10 cellular contexts compared by ENCODE assay signal in the genomic region with DNA sequence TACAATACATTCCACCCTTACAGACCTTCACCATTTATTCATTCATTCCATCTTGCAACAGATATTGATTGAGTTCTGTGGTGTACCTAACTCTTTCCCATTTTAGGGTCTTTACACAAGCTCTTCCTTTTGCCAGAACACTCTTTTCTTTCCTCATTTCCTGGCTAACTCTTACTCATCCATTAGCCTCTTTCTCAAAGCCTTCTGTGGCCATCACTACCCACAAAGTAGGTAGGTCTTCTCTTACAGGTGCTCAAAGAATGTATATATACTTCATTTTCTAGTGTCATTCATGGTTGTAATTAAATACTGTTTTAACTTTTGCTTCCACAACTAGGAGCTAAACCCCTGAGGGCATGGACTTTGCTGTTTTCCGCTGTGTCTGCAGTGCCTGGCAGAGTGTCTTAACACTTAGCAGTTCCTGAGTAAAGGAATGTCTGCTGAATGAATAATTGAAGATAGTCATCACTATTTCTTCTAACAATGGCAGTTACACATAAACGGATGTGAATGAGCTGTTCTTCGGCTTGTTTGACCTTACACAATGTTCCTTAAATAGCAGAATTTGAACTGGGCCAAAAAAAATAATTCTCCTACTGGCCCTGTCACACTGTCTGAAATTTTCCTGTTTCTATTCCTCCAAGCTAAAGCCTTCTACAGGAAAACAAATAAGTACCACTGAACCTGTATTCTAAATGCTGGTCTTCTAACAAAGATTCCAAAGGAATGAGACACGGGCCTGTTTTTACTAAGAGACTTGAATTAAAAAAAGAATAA. TPM values are rescaled to one million over a fixed set of nuclear protein-coding genes. Genes with fewer than 3 reads are reported as not detected.
DNase-seq lines count a peak whose midpoint lies in the region; ATAC-seq and TF ChIP-seq lines count a peak whose summit lies in the region.
"Had no signal": no experiment of that assay in that cellular context is flagged by ENCODE, and none has a peak within 500 bp of the region (broad histone marks: within the 10 kb centered on the region; RNA-seq: fewer than 3 reads in every experiment).

No MANE protein-coding gene starts in this region.

- H3K4me1 ChIP-seq in ascending aorta (peaks cover 4 to 58% of the 10 kb centered on the region in 2 donors), heart right ventricle (peaks cover 0 to 60% (median 40%) of the 10 kb centered on the region in 9 donors), skeletal muscle tissue (ENCODE audit: control insufficient read depth in 3 of 3, insufficient read depth in 3 of 3, low read length in 3 of 3) (peaks cover 8 to 9% (median 8%) of the 10 kb centered on the region in 3 donors)

- H3K27ac Mint-ChIP-seq in activated T-cell treated with anti-CD3 and anti-CD28 coated beads, Interleukin-2, amount 50 U/mL, for 24 hours = no peak overlapping the region
- H3K27ac Mint-ChIP-seq: activated naive CD8-positive, alpha-beta T cell treated with anti-CD3 and anti-CD28 coated beads for 36 hours had no signal

- peak; percentile 26 for DNase-seq in HFF-Myc (ENCODE audit: extremely low read depth, low read depth)
- peak in 1 of 2 donors; percentile 75 for DNase-seq in ascending aorta (ENCODE audit: low spot score in 2 of 2)
- DNase-seq in heart right ventricle = peak in 1 of 2 donors; percentile 29
- no peak for DNase-seq in NCI-H748 (lab: John Stamatoyannopoulos, UW; ENCODE audit: unreplicated experiment)
- DNase-seq in activated T-cell treated with anti-CD3 and anti-CD28 coated beads, Interleukin-2, amount 50 U/mL, for 24 hours = no peak
- DNase-seq: activated naive CD8-positive, alpha-beta T cell treated with anti-CD3 and anti-CD28 coated beads for 36 hours had no signal

- 27% methylated on average over 4 of the region's 4 CpGs for WGBS in heart right ventricle, 2 donors

- no peaks in the 10 kb centered on the region for H3K9me3 Mint-ChIP-seq in activated T-cell treated with anti-CD3 and anti-CD28 coated beads, Interleukin-2, amount 50 U/mL, for 24 hours
- H3K9me3 Mint-ChIP-seq: activated naive CD8-positive, alpha-beta T cell treated with anti-CD3 and anti-CD28 coated beads for 36 hours had no signal

- H3K4me3 ChIP-seq in HFF-Myc (replicated peaks; ENCODE audit: low read depth, low read length) = no peak overlapping the region
- H3K4me3 ChIP-seq in ascending aorta = no peak overlapping the region
- H3K4me3 ChIP-seq in heart right ventricle = no peak overlapping the region
- H3K4me3 ChIP-seq in skeletal muscle tissue (ENCODE audit: low read length in 3 of 3) = no peak overlapping the region

- intact Hi-C loops in ascending aorta (cut with DNase I) (loop anchor here (1.0 to 10.0 kb wide), 7 partner anchors 15 to 972 kb away; partner anchors contain the start of genes BCAP29, CBLL1, COG5 and DNAJB9), heart right ventricle (cut with DNase I) (loop anchor here in 3 of 10 donors (2.0 kb wide), 1 partner anchor 14 kb away; the partner anchor contains the start of gene BCAP29 (in 3 of the 3))

- H3K36me3 Mint-ChIP-seq in activated T-cell treated with anti-CD3 and anti-CD28 coated beads, Interleukin-2, amount 50 U/mL, for 24 hours (ENCODE audit: low read depth) = peaks cover 40% of the 10 kb centered on the region
- H3K36me3 Mint-ChIP-seq: activated naive CD8-positive, alpha-beta T cell treated with anti-CD3 and anti-CD28 coated beads for 36 hours had no signal

- ATAC-seq in heart right ventricle (peak; percentile 73 to 95 (median 92)), GM18870 (IDR thresholded peaks at IDR 0.05; ENCODE audit: unreplicated experiment) (no peak), GM19467 (IDR thresholded peaks at IDR 0.05; ENCODE audit: unreplicated experiment) (no peak)
- ATAC-seq: HCT116 had no signal

- H3K4me3 Mint-ChIP-seq in activated T-cell treated with anti-CD3 and anti-CD28 coated beads, Interleukin-2, amount 50 U/mL, for 24 hours = no peak overlapping the region
- H3K4me3 Mint-ChIP-seq: activated naive CD8-positive, alpha-beta T cell treated with anti-CD3 and anti-CD28 coated beads for 36 hours had no signal

- H3K27ac ChIP-seq in ascending aorta = peak overlapping the region; percentile 79 to 93
- peak overlapping the region; percentile 26 to 87 (median 70) for H3K27ac ChIP-seq in heart right ventricle
- H3K27ac ChIP-seq in skeletal muscle tissue (ENCODE audit: low read depth, low read length) = peak overlapping the region; percentile 16

- no peak overlapping the region for H3K9ac ChIP-seq in skeletal muscle tissue (ENCODE audit: low read depth in 1 of 3, low read length in 3 of 3)

- TF ChIP-seq CTCF in HFF-Myc (IDR thresholded peaks at IDR 0.05; ENCODE audit: low read depth, low read length, missing control alignments) = no peak
- no peak for TF ChIP-seq CTCF in ascending aorta (IDR thresholded peaks at IDR 0.05)
- TF ChIP-seq CTCF in heart right ventricle (IDR thresholded peaks at IDR 0.05) = no peak

- H3K27me3 ChIP-seq in ascending aorta (no peaks in the 10 kb centered on the region), heart right ventricle (no peaks in the 10 kb centered on the region), skeletal muscle tissue (ENCODE audit: control insufficient read depth in 3 of 3, insufficient read depth in 3 of 3, low read length in 3 of 3) (no peaks in the 10 kb centered on the region)

- H3K27me3 Mint-ChIP-seq in activated T-cell treated with anti-CD3 and anti-CD28 coated beads, Interleukin-2, amount 50 U/mL, for 24 hours = no peaks in the 10 kb centered on the region
- H3K27me3 Mint-ChIP-seq: activated naive CD8-positive, alpha-beta T cell treated with anti-CD3 and anti-CD28 coated beads for 36 hours had no signal

- H3K36me3 ChIP-seq in ascending aorta (peaks cover 0 to 4% of the 10 kb centered on the region in 2 donors), heart right ventricle (peaks cover 0 to 72% (median under 1%) of the 10 kb centered on the region in 9 donors), skeletal muscle tissue (ENCODE audit: control insufficient read depth in 3 of 3, insufficient read depth in 3 of 3, low read length in 3 of 3) (peaks cover 2 to 10% (median 9%) of the 10 kb centered on the region in 3 donors)

- H3K9me3 ChIP-seq in ascending aorta = no peaks in the 10 kb centered on the region
- no peaks in the 10 kb centered on the region for H3K9me3 ChIP-seq in heart right ventricle
- no peaks in the 10 kb centered on the region for H3K9me3 ChIP-seq in skeletal muscle tissue (ENCODE audit: control insufficient read depth in 3 of 3, low read length in 3 of 3)

- H3K4me1 Mint-ChIP-seq in activated T-cell treated with anti-CD3 and anti-CD28 coated beads, Interleukin-2, amount 50 U/mL, for 24 hours (ENCODE audit: low read depth) = no peaks in the 10 kb centered on the region

RNA-seq across cellular contexts. Expression of gene BCAP29, which starts 15.1 kb away (rescaled TPM):
- total RNA-seq in ascending aorta (73.2 TPM), heart right ventricle (100 to 1,000 TPM in 9 of 10 donors, 10 to 100 TPM in 1; 94.7 to 141 (median 118) TPM), skeletal muscle tissue (12.0 TPM)
- polyA plus RNA-seq in heart right ventricle = 100 to 1,000 TPM in 1 of 2 donors, 10 to 100 TPM in 1; 62.7 to 107 TPM

RNA-seq across cellular contexts. Expression of gene DUS4L, which starts 31.4 kb away (rescaled TPM):
- total RNA-seq in ascending aorta = 0.75 TPM
- total RNA-seq in heart right ventricle = 10 to 100 TPM in 2 of 10 donors, 1 to 10 TPM in 8; 6.6 to 10.6 (median 9.0) TPM
- 1 to 10 TPM; 3.0 to 5.7 TPM for polyA plus RNA-seq in heart right ventricle
- total RNA-seq in skeletal muscle tissue = 3.1 TPM

RNA-seq across cellular contexts. Expression of gene COG5, which starts 31.4 kb away (rescaled TPM):
- total RNA-seq in ascending aorta (16.8 TPM), heart right ventricle (10 to 100 TPM; 44.2 to 65.8 (median 53.0) TPM), skeletal muscle tissue (21.4 TPM)
- 10 to 100 TPM in 1 of 2 donors, 1 to 10 TPM in 1; 8.4 to 14.7 TPM for polyA plus RNA-seq in heart right ventricle

Comparison
In these comparisons a context has a peak if more than half of its experiments do, and no peak if none do; other contexts are left out.
1. H3K27ac ChIP-seq: peak in every context shown above with its lines; median percentile 86 in ascending aorta; 70 in heart right ventricle; 16 in skeletal muscle tissue.
2. ATAC-seq: peak in heart right ventricle (8 of 8); none in GM18870 (single experiment) and GM19467 (single experiment).